8 cellular contexts compared by ENCODE assay signal in the genomic region with DNA sequence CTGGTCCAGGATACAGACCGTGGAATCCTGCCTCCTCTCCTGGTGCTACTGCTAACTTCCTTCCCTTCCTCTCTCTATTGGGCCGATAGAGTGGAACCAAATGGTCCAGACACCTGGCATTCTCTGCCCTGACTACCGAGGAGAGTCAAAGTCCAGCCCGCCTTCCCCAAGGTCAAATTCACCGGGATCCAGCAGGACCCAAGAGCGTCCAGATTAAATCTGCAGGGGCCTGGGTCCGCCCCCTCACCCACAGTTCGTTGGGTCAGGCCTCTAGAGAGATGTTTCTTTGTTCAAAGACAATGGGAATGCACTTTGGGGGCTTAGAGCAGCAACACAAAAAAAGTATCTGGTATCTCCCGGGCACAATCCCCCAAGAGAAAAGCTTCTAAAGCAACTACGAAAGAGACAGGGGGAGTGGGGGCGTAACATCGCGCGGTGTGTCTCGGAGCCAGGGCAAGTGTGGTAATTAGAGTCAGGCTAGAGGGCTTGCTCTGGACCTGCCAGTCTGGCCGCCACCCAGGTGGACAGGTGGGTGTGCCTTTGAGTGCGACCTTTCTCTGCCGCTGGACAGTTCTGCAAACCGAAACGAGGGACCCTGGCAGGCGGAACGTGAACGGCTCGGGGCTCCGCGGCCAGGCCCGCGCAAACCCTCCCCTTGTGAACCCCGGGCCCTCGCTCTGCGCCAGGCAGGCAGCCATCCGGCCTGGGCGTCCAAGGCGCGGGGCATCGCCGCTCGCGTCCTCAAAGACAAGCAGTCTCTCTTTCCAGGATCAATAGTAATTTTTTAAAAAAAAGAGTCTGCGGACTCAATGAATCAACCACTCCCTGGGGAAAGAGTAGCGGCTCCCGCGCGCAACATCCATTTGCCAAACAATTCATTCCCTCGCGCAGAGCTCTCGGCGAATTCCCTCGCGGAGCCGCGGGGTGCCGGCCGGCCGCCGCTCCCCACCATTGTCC. TPM values are rescaled to one million over a fixed set of nuclear protein-coding genes. Genes with fewer than 3 reads are reported as not detected.
DNase-seq lines count a peak whose midpoint lies in the region; ATAC-seq and TF ChIP-seq lines count a peak whose summit lies in the region.

No MANE protein-coding gene starts in this region.

- ATAC-seq in GM19023 (IDR thresholded peaks at IDR 0.05; ENCODE audit: unreplicated experiment) (peak; percentile 33), HG03108 (IDR thresholded peaks at IDR 0.05; ENCODE audit: unreplicated experiment) (peak; percentile 27)

- peaks cover 16% of the 10 kb centered on the region; the same call in 1 of the 2 replicates for H3K4me1 ChIP-seq in iPS-20b (ENCODE audit: insufficient read depth, low read length)

- H3K4me3 ChIP-seq in astrocyte of the spinal cord (ENCODE audit: low read depth, low read length) (peak overlapping the region; percentile 60), iPS-20b (ENCODE audit: low read length) (peak overlapping the region; percentile 96)

- no peak for TF ChIP-seq CTCF in 22Rv1 (IDR thresholded peaks at IDR 0.05)
- no peak for TF ChIP-seq CTCF in astrocyte of the spinal cord (IDR thresholded peaks at IDR 0.05; ENCODE audit: low read depth, low read length)

- no peaks in the 10 kb centered on the region for H3K36me3 ChIP-seq in iPS-20b (ENCODE audit: insufficient read depth, low read depth, low read length)

- no peaks in the 10 kb centered on the region for H3K9me3 ChIP-seq in iPS-20b (ENCODE audit: insufficient read depth, low read depth, low read length)

- H3K9ac ChIP-seq in iPS-20b (ENCODE audit: low read depth, low read length) = peak overlapping the region; percentile 85; the same call in 1 of the 2 replicates

- DNase-seq in SK-N-DZ (ENCODE audit: low spot score) = peak; percentile 25
- peak; percentile 28 for DNase-seq in astrocyte of the spinal cord (ENCODE audit: low read depth, low spot score)
- peak; percentile 39 for DNase-seq in stimulated activated CD4-positive, alpha-beta T cell treated with anti-CD3 and anti-CD28 coated beads, Interleukin-12 subunit alpha, Interleukin-12 subunit beta, amount 100 ng/mL, for 4 hours
- no peak for DNase-seq in MV-4-11 (lab: John Stamatoyannopoulos, UW)

- H3K27ac ChIP-seq in 22Rv1 = peak overlapping the region; percentile 71
- peak overlapping the region; percentile 39 for H3K27ac ChIP-seq in iPS-20b (ENCODE audit: low read length)

- in situ Hi-C loops in astrocyte of the spinal cord (cut with HindIII; ENCODE audit: low sequenced_read_pairs) = no loop called here

- peaks cover 13% of the 10 kb centered on the region for H3K27me3 ChIP-seq in iPS-20b (ENCODE audit: insufficient read depth, low read length)

RNA-seq across cellular contexts. Expression of gene KLHL25, which starts 0.8 kb away (rescaled TPM):
- 16.6 and 22.5 TPM in 2 replicates for polyA plus RNA-seq in SK-N-DZ (2014; cell fraction: cytosol; rRNA removed)
- polyA plus RNA-seq in SK-N-DZ (2014; cell fraction: nucleus; rRNA removed) = 20.5 and 29.3 TPM in 2 replicates
